ENCODE assay signal across 8 cellular contexts in genomic region chr19:14217886-14218285, GRCh38. TPM values are rescaled to one million over a fixed set of nuclear protein-coding genes. Genes with fewer than 3 reads are reported as not detected.
DNase-seq lines count a peak whose midpoint lies in the region; ATAC-seq, FAIRE-seq and TF ChIP-seq lines count a peak whose summit lies in the region.
"Not testable (repeated sequence)": the region's sequence is repeated elsewhere in the genome, so short reads cannot be mapped to it uniquely, and the experiment has no call there.

No MANE protein-coding gene starts in this region.

- not testable (repeated sequence) for H4K20me1 ChIP-seq in H9 (ENCODE audit: control insufficient read depth, insufficient read depth, insufficient read length)

- H3K9me3 Mint-ChIP-seq in H9; central memory CD8-positive, alpha-beta T cell: not testable (repeated sequence)

- H2AK5ac ChIP-seq in H9 (ENCODE audit: insufficient read length, low read length): not testable (repeated sequence)

- H3K23me2 ChIP-seq in H9 (ENCODE audit: insufficient read length, low read depth, low read length, poor library complexity, severe bottlenecking): not testable (repeated sequence)

- H3K9me3 ChIP-seq in H9 (ENCODE audit: control insufficient read depth, low read depth, low read length); left lung; pancreas; aorta (ENCODE audit: control insufficient read depth, low read length): not testable (repeated sequence)

- H3K36me3 ChIP-seq in left lung; pancreas; aorta (ENCODE audit: control insufficient read depth in 1 of 2, insufficient read depth in 2 of 2, low read length in 1 of 2): not testable (repeated sequence)

- peak overlapping the region in 1 of 2 experiments; percentile 53; a peak in 2 of 5 replicates for H3K4me3 Mint-ChIP-seq in H9
- H3K4me3 Mint-ChIP-seq in central memory CD8-positive, alpha-beta T cell: not testable (repeated sequence)

- not testable (repeated sequence) for H4K8ac ChIP-seq in H9 (replicated peaks; ENCODE audit: insufficient read length, low read depth, low read length)

- not testable (repeated sequence) for H3K27me3 ChIP-seq in H9 (ENCODE audit: insufficient read depth, low read length); left lung; pancreas; aorta (ENCODE audit: control insufficient read depth in 1 of 2, insufficient read depth in 2 of 2, low read length in 1 of 2)

- H3K4me1 Mint-ChIP-seq in H9: peaks cover 13 to 20% of the 10 kb centered on the region in 2 experiments
- H3K4me1 Mint-ChIP-seq in central memory CD8-positive, alpha-beta T cell: peaks cover 17% of the 10 kb centered on the region

- H3K4me2 ChIP-seq in H9 (ENCODE audit: insufficient read depth, insufficient read length, low read length): peak overlapping the region; percentile 62

- not testable (repeated sequence) for H3K9ac ChIP-seq in H9 (ENCODE audit: extremely low read depth, insufficient read length, low read length)

- not testable (repeated sequence) for H3K56ac ChIP-seq in H9 (ENCODE audit: insufficient read length, low read depth, low read length)

- TF ChIP-seq CTCF in H9 (conservative IDR thresholded peaks at IDR 0.05); left lung (IDR thresholded peaks at IDR 0.05); pancreas (IDR thresholded peaks at IDR 0.05): not testable (repeated sequence)

- not testable (repeated sequence) for H3K4me3 ChIP-seq in left lung; pancreas; aorta (ENCODE audit: low read length in 2 of 2)

- not testable (repeated sequence) for H4K91ac ChIP-seq in H9 (ENCODE audit: insufficient read length, low read depth, low read length)

- not testable (repeated sequence) for H2BK20ac ChIP-seq in H9 (ENCODE audit: low read depth, low read length, poor library complexity, severe bottlenecking)

- intact Hi-C loops in left lung (cut with DNase I); pancreas (cut with DNase I); aorta (cut with DNase I): not testable (repeated sequence)

- H3K36me3 Mint-ChIP-seq in H9 (ENCODE audit: insufficient read depth in 1 of 3, low read depth in 3 of 3); central memory CD8-positive, alpha-beta T cell (ENCODE audit: insufficient read depth): not testable (repeated sequence)

- not testable (repeated sequence) for H3K14ac ChIP-seq in H9 (ENCODE audit: insufficient read depth, low read length)

- not testable (repeated sequence) for FAIRE-seq in pancreas (lab: Jason Lieb, UNC)

- not testable (repeated sequence) for H2BK15ac ChIP-seq in H9 (ENCODE audit: low read depth, low read length)

- H3K79me1 ChIP-seq in H9 (ENCODE audit: insufficient read depth, low read depth, low read length, poor library complexity, severe bottlenecking): not testable (repeated sequence)

- not testable (repeated sequence) for H3T11ph ChIP-seq in H9 (ENCODE audit: low read length)

- not testable (repeated sequence) for H2BK120ac ChIP-seq in H9 (ENCODE audit: low read depth, low read length, poor library complexity, severe bottlenecking)

- 0 out of 7 replicates have a peak overlapping the region, but pooled peaks of 1 of the 3 experiments have one; percentile 44 for H3K27ac Mint-ChIP-seq in H9
- peak overlapping the region; percentile 85 for H3K27ac Mint-ChIP-seq in central memory CD8-positive, alpha-beta T cell (ENCODE audit: low read depth)

- WGBS in H9 (ENCODE audit: extremely low coverage, insufficient read length, low lambda C conversion rate): no CpG with 5 or more reads among the region's 4 CpGs
- WGBS in pancreas, 2 donors: 16 to 18% methylated on average over 4 of the region's 4 CpGs
- WGBS in aorta, 2 donors: 14 to 17% methylated on average over 4 of the region's 4 CpGs

- not testable (repeated sequence) for H2AFZ ChIP-seq in H9 (ENCODE audit: low read length)

- not testable (repeated sequence) for H3K79me2 ChIP-seq in H9 (ENCODE audit: insufficient read depth, low read length)

- not testable (repeated sequence) for H2BK5ac ChIP-seq in H9 (ENCODE audit: insufficient read length, low read length)

- not testable (repeated sequence) for H3K27ac ChIP-seq in H9 (ENCODE audit: insufficient read length, low read depth, low read length); left lung; pancreas; aorta (ENCODE audit: low read depth in 1 of 2, low read length in 2 of 2)

- not testable (repeated sequence) for H3K27me3 Mint-ChIP-seq in H9 (ENCODE audit: low read depth); central memory CD8-positive, alpha-beta T cell

- not testable (repeated sequence) for H2BK12ac ChIP-seq in H9 (ENCODE audit: insufficient read length, low read depth, low read length)

- H3K23ac ChIP-seq in H9 (ENCODE audit: insufficient read length, low read depth, low read length): not testable (repeated sequence)

- ATAC-seq in SK-N-SH treated with all-trans-retinoic acid at 6 μM for 48 hours (peak; percentile 22), left lung (peak; percentile 52), pancreas (peak in 3 of 4 donors; percentile 8 to 17 (median 16)), aorta (ENCODE audit: low FRiP score) (peak; percentile 20)
- ATAC-seq in central memory CD8-positive, alpha-beta T cell (replicated peaks; ENCODE audit: extremely low read depth, poor library complexity, severe bottlenecking): not testable (repeated sequence)

- peak; percentile 31 for DNase-seq in CD1c-positive myeloid dendritic cell (ENCODE audit: extremely low spot score)
- peak; percentile 39 for DNase-seq in H9
- peak; percentile 50 for DNase-seq in MV-4-11 (lab: John Stamatoyannopoulos, UW)
- not testable (repeated sequence) for DNase-seq in central memory CD8-positive, alpha-beta T cell (ENCODE audit: low spot score in 2 of 2); left lung; pancreas; aorta

- H3K18ac ChIP-seq in H9 (ENCODE audit: insufficient read length, low read depth, low read length): not testable (repeated sequence)

- not testable (repeated sequence) for H4K5ac ChIP-seq in H9 (ENCODE audit: insufficient read length, low read depth, low read length)

- not testable (repeated sequence) for H3K4me1 ChIP-seq in H9 (ENCODE audit: insufficient read depth, low read length); pancreas; aorta (ENCODE audit: control insufficient read depth in 1 of 2, insufficient read depth in 2 of 2, low read length in 2 of 2)
- peaks cover 0 to 22% of the 10 kb centered on the region in 2 donors for H3K4me1 ChIP-seq in left lung

- H3K4ac ChIP-seq in H9 (ENCODE audit: low read depth, low read length): not testable (repeated sequence)

RNA-seq across cellular contexts. Expression of gene ADGRL1, which starts 11.9 kb away (rescaled TPM):
- total RNA-seq in H9 (2021): 116 and 117 TPM in 2 replicates
- 10 to 100 TPM; 26.4 to 26.7 TPM for total RNA-seq in left lung
- 10 to 100 TPM in 2 of 6 donors, 1 to 10 TPM in 4; 8.3 to 11.7 (median 9.6) TPM for total RNA-seq in pancreas
- 10 to 100 TPM; 10.1 to 16.8 TPM for polyA plus RNA-seq in pancreas
- total RNA-seq in aorta: 10 to 100 TPM; 11.0 to 26.3 TPM
- 1 to 10 TPM; 5.3 to 6.3 TPM for polyA plus RNA-seq in aorta
